1 cellular context compared by ENCODE assay signal in the genomic region with DNA sequence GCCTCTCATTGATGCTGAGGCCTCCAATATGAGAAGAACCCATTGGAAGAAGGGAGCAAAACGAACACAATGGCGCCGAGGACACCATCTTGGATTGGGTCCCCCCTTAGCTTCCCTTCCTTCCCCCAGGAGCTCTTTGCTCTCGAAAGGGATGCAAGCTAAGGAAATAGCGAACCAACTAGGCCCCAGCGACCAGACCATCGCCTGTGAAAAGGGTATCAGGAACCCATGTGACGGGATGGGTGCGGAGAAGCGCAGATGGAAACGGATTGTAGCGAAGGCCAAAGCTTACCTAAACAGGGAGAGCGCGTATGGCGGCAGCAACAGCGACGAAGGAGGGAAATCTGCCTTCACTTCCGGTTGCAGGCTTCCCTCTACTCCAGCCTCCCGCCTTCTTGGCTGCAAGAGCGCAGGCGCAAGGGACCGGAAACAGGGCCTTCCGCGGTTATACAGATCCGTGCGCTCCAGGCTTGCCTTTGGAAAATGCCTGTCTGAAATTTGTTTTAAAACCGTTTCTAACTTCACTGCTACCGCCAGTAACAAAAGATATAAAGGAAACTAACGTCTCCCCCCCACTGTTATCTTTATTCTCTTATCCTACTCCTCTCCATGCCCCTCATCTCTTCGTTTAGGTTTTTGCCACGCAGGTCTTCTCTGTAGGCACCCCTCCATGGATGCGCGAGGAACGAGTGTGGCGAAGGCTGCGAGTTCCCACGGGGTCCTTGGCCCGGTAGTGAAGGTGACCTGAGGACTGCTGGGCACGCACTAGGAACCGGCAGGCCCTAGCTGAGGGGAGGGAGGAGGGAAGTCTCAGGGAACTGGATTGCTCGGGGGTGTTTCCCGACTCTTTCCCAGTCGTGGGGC.
TF ChIP-seq lines count a peak whose summit lies in the region.

A gene (minus strand): TSS at position 346 of the 864 bp plus-strand sequence. CDS start 1,471 bp downstream, outside the sequence.

TF ChIP-seq in K562, 482 proteins besides CTCF, POLR2A, EP300 and RAD21 (continued from another document and continues in another):
- TF ChIP-seq, protein P1, sequence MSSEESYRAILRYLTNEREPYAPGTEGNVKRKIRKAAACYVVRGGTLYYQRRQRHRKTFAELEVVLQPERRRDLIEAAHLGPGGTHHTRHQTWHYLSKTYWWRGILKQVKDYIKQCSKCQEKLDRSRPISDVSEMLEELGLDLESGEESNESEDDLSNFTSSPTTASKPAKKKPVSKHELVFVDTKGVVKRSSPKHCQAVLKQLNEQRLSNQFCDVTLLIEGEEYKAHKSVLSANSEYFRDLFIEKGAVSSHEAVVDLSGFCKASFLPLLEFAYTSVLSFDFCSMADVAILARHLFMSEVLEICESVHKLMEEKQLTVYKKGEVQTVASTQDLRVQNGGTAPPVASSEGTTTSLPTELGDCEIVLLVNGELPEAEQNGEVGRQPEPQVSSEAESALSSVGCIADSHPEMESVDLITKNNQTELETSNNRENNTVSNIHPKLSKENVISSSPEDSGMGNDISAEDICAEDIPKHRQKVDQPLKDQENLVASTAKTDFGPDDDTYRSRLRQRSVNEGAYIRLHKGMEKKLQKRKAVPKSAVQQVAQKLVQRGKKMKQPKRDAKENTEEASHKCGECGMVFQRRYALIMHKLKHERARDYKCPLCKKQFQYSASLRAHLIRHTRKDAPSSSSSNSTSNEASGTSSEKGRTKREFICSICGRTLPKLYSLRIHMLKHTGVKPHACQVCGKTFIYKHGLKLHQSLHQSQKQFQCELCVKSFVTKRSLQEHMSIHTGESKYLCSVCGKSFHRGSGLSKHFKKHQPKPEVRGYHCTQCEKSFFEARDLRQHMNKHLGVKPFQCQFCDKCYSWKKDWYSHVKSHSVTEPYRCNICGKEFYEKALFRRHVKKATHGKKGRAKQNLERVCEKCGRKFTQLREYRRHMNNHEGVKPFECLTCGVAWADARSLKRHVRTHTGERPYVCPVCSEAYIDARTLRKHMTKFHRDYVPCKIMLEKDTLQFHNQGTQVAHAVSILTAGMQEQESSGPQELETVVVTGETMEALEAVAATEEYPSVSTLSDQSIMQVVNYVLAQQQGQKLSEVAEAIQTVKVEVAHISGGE (CRISPR knock-in tag; IDR thresholded peaks at IDR 0.05) = peak; percentile 46 to 96 (median 68); a peak in 5 of 6 replicates
- TF ChIP-seq, protein P2, sequence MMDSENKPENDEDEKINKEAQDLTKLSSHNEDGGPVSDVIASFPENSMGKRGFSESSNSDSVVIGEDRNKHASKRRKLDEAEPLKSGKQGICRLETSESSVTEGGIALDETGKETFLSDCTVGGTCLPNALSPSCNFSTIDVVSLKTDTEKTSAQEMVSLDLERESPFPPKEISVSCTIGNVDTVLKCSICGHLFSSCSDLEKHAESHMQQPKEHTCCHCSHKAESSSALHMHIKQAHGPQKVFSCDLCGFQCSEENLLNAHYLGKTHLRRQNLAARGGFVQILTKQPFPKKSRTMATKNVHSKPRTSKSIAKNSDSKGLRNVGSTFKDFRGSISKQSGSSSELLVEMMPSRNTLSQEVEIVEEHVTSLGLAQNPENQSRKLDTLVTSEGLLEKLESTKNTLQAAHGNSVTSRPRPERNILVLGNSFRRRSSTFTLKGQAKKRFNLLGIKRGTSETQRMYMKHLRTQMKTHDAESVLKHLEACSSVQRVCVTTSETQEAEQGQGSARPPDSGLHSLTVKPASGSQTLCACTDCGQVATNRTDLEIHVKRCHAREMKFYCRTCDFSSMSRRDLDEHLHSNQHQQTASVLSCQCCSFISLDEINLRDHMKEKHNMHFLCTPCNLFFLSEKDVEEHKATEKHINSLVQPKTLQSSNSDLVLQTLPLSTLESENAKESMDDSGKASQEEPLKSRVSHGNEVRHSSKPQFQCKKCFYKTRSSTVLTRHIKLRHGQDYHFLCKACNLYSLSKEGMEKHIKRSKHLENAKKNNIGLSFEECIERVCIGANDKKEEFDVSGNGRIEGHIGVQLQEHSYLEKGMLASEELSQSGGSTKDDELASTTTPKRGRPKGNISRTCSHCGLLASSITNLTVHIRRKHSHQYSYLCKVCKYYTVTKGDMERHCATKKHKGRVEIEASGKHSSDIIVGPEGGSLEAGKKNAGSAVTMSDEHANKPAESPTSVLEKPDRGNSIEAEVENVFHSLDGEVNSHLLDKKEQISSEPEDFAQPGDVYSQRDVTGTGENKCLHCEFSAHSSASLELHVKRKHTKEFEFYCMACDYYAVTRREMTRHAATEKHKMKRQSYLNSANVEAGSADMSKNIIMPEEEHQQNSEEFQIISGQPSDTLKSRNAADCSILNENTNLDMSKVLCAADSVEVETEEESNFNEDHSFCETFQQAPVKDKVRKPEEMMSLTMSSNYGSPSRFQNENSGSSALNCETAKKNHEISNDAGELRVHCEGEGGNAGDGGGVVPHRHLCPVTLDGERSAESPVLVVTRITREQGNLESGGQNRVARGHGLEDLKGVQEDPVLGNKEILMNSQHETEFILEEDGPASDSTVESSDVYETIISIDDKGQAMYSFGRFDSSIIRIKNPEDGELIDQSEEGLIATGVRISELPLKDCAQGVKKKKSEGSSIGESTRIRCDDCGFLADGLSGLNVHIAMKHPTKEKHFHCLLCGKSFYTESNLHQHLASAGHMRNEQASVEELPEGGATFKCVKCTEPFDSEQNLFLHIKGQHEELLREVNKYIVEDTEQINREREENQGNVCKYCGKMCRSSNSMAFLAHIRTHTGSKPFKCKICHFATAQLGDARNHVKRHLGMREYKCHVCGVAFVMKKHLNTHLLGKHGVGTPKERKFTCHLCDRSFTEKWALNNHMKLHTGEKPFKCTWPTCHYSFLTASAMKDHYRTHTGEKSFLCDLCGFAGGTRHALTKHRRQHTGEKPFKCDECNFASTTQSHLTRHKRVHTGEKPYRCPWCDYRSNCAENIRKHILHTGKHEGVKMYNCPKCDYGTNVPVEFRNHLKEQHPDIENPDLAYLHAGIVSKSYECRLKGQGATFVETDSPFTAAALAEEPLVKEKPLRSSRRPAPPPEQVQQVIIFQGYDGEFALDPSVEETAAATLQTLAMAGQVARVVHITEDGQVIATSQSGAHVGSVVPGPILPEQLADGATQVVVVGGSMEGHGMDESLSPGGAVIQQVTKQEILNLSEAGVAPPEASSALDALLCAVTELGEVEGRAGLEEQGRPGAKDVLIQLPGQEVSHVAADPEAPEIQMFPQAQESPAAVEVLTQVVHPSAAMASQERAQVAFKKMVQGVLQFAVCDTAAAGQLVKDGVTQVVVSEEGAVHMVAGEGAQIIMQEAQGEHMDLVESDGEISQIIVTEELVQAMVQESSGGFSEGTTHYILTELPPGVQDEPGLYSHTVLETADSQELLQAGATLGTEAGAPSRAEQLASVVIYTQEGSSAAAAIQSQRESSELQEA (IDR thresholded peaks at IDR 0.05; ENCODE audit: low read depth) = no peak
- TF ChIP-seq, protein P3, sequence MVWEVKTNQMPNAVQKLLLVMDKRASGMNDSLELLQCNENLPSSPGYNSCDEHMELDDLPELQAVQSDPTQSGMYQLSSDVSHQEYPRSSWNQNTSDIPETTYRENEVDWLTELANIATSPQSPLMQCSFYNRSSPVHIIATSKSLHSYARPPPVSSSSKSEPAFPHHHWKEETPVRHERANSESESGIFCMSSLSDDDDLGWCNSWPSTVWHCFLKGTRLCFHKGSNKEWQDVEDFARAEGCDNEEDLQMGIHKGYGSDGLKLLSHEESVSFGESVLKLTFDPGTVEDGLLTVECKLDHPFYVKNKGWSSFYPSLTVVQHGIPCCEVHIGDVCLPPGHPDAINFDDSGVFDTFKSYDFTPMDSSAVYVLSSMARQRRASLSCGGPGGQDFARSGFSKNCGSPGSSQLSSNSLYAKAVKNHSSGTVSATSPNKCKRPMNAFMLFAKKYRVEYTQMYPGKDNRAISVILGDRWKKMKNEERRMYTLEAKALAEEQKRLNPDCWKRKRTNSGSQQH (CRISPR knock-in tag; IDR thresholded peaks at IDR 0.05) = peak; percentile 95
- peak; percentile 56 for TF ChIP-seq HDAC3 (IDR thresholded peaks at IDR 0.05; ENCODE audit: borderline replicate concordance, partially characterized antibody)
- peak; percentile 100 for TF ChIP-seq BRD4 (IDR thresholded peaks at IDR 0.05)
- TF ChIP-seq ETS2 (tag; IDR thresholded peaks at IDR 0.05; ENCODE audit: borderline replicate concordance, poor library complexity, severe bottlenecking) = no peak
- TF ChIP-seq NR1H2 (CRISPR knock-in tag; IDR thresholded peaks at IDR 0.05) = peak; percentile 94; the same call in 1 of the 2 replicates
- peak; percentile 88 for TF ChIP-seq THRAP3 (IDR thresholded peaks at IDR 0.05; ENCODE audit: borderline replicate concordance)
- TF ChIP-seq, protein P4, sequence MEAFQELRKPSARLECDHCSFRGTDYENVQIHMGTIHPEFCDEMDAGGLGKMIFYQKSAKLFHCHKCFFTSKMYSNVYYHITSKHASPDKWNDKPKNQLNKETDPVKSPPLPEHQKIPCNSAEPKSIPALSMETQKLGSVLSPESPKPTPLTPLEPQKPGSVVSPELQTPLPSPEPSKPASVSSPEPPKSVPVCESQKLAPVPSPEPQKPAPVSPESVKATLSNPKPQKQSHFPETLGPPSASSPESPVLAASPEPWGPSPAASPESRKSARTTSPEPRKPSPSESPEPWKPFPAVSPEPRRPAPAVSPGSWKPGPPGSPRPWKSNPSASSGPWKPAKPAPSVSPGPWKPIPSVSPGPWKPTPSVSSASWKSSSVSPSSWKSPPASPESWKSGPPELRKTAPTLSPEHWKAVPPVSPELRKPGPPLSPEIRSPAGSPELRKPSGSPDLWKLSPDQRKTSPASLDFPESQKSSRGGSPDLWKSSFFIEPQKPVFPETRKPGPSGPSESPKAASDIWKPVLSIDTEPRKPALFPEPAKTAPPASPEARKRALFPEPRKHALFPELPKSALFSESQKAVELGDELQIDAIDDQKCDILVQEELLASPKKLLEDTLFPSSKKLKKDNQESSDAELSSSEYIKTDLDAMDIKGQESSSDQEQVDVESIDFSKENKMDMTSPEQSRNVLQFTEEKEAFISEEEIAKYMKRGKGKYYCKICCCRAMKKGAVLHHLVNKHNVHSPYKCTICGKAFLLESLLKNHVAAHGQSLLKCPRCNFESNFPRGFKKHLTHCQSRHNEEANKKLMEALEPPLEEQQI (IDR thresholded peaks at IDR 0.05) = peak; percentile 63; the same call in 1 of the 2 replicates
- TF ChIP-seq, protein P5, sequence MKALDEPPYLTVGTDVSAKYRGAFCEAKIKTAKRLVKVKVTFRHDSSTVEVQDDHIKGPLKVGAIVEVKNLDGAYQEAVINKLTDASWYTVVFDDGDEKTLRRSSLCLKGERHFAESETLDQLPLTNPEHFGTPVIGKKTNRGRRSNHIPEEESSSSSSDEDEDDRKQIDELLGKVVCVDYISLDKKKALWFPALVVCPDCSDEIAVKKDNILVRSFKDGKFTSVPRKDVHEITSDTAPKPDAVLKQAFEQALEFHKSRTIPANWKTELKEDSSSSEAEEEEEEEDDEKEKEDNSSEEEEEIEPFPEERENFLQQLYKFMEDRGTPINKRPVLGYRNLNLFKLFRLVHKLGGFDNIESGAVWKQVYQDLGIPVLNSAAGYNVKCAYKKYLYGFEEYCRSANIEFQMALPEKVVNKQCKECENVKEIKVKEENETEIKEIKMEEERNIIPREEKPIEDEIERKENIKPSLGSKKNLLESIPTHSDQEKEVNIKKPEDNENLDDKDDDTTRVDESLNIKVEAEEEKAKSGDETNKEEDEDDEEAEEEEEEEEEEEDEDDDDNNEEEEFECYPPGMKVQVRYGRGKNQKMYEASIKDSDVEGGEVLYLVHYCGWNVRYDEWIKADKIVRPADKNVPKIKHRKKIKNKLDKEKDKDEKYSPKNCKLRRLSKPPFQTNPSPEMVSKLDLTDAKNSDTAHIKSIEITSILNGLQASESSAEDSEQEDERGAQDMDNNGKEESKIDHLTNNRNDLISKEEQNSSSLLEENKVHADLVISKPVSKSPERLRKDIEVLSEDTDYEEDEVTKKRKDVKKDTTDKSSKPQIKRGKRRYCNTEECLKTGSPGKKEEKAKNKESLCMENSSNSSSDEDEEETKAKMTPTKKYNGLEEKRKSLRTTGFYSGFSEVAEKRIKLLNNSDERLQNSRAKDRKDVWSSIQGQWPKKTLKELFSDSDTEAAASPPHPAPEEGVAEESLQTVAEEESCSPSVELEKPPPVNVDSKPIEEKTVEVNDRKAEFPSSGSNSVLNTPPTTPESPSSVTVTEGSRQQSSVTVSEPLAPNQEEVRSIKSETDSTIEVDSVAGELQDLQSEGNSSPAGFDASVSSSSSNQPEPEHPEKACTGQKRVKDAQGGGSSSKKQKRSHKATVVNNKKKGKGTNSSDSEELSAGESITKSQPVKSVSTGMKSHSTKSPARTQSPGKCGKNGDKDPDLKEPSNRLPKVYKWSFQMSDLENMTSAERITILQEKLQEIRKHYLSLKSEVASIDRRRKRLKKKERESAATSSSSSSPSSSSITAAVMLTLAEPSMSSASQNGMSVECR (CRISPR knock-in tag; IDR thresholded peaks at IDR 0.05) = peak; percentile 14; the same call in 1 of the 2 replicates
- peak in 1 of 2 experiments; percentile 90; a peak in 2 of 4 replicates for TF ChIP-seq HDAC1 (IDR thresholded peaks at IDR 0.05)
- TF ChIP-seq ZNF583 (CRISPR knock-in tag; IDR thresholded peaks at IDR 0.05) = peak; percentile 86
- peak; percentile 63 for TF ChIP-seq HCFC1 (IDR thresholded peaks at IDR 0.05; ENCODE audit: low read depth, low read length)
- TF ChIP-seq ZNF174 (CRISPR knock-in tag; IDR thresholded peaks at IDR 0.05) = no peak
- peak; percentile 19; the same call in 1 of the 2 replicates for TF ChIP-seq FOXK1 (CRISPR knock-in tag; IDR thresholded peaks at IDR 0.05; ENCODE audit: borderline replicate concordance)
- TF ChIP-seq ZNF584 (CRISPR knock-in tag; IDR thresholded peaks at IDR 0.05; ENCODE audit: low read depth) = peak; percentile 83; the same call in 1 of the 2 replicates
- peak; percentile 98 for TF ChIP-seq ELF1 (tag; IDR thresholded peaks at IDR 0.05)
- peak; percentile 62 for TF ChIP-seq TRIM28 (IDR thresholded peaks at IDR 0.05)
- TF ChIP-seq GATAD2B (IDR thresholded peaks at IDR 0.05; ENCODE audit: borderline replicate concordance) = peak; percentile 79
- TF ChIP-seq ESRRA (IDR thresholded peaks at IDR 0.05; ENCODE audit: borderline replicate concordance, low read depth) = peak; percentile 100
- peak; percentile 75 for TF ChIP-seq CTBP1 (IDR thresholded peaks at IDR 0.05; ENCODE audit: borderline replicate concordance)
- TF ChIP-seq ZFPM2 (CRISPR knock-in tag; IDR thresholded peaks at IDR 0.05) = no peak
- no peak for TF ChIP-seq SP2 (IDR thresholded peaks at IDR 0.05; ENCODE audit: extremely low read depth, low read depth, low read length, poor library complexity, severe bottlenecking)
- TF ChIP-seq ZC3H11A (IDR thresholded peaks at IDR 0.05; ENCODE audit: low read depth, low read length) = no peak; the same call in 1 of the 2 replicates
- TF ChIP-seq NBN (IDR thresholded peaks at IDR 0.05; ENCODE audit: low read depth) = peak; percentile 96
- TF ChIP-seq ELF2 (CRISPR knock-in tag; IDR thresholded peaks at IDR 0.05) = peak; percentile 82; the same call in 1 of the 2 replicates
- peak; percentile 78; the same call in 1 of the 2 replicates for TF ChIP-seq KLF6 (CRISPR knock-in tag; IDR thresholded peaks at IDR 0.05; ENCODE audit: borderline replicate concordance)
- no peak for TF ChIP-seq ZKSCAN8 (CRISPR knock-in tag; IDR thresholded peaks at IDR 0.05)
